ENCODE assay signal across 9 cellular contexts in genomic region chr1:164226977-164227376, GRCh38.
"Had no signal": no experiment of that assay in that cellular context is flagged by ENCODE, and none has a peak within 500 bp of the region (broad histone marks: within the 10 kb centered on the region; RNA-seq: fewer than 3 reads in every experiment).

No MANE protein-coding gene starts in this region.

- H3K4me2 ChIP-seq: KMS-11 had no signal

- H3K36me3 Mint-ChIP-seq: IgD-negative memory B cell had no signal

- H3K4me3 ChIP-seq: K562 had no signal

- H3K4me1 Mint-ChIP-seq: IgD-negative memory B cell had no signal

- H3K27me3 Mint-ChIP-seq: IgD-negative memory B cell had no signal

- FAIRE-seq: HepG2, K562 had no signal

- H3K4me3 Mint-ChIP-seq: IgD-negative memory B cell had no signal

- ATAC-seq: HepG2, K562 had no signal

- H3K27ac ChIP-seq: HL-60, KMS-11 had no signal

- H3K27ac Mint-ChIP-seq: IgD-negative memory B cell had no signal

- DNase-seq: IMR-90, Karpas-422, KBM-7, KG1 had no signal
